In genomic region chr14:39974036-39974435, GRCh38 we compare ENCODE assay signal across 14 cellular contexts.
A peak's percentile ranks its signal among the peaks of the same experiment; 100 is the strongest.
DNase-seq lines count a peak whose midpoint lies in the region; ATAC-seq and TF ChIP-seq lines count a peak whose summit lies in the region.
"Had no signal": no experiment of that assay in that cellular context is flagged by ENCODE, and none has a peak within 500 bp of the region (broad histone marks: within the 10 kb centered on the region; RNA-seq: fewer than 3 reads in every experiment).

No MANE protein-coding gene starts in this region.

- H4K91ac ChIP-seq in neuronal stem cell (ENCODE audit: low read depth, low read length, poor library complexity), result no peak overlapping the region

- no peak overlapping the region for H2BK12ac ChIP-seq in neuronal stem cell (ENCODE audit: low read length)

- WGBS in neuronal stem cell (ENCODE audit: extremely low coverage in 2 of 2, insufficient read length in 2 of 2, insufficient replicate concordance in 1 of 2), 2 donors, result no CpG with 5 or more reads among the region's 1 CpG

- no peaks in the 10 kb centered on the region for H3K27me3 ChIP-seq in kidney epithelial cell (ENCODE audit: control insufficient read depth, insufficient read depth, low read length)
- no peaks in the 10 kb centered on the region for H3K27me3 ChIP-seq in lower lobe of right lung (ENCODE audit: low read depth)
- no peaks in the 10 kb centered on the region for H3K27me3 ChIP-seq in neuronal stem cell (ENCODE audit: control insufficient read depth in 3 of 3, insufficient read depth in 3 of 3, low read depth in 1 of 3, low read length in 3 of 3)
- H3K27me3 ChIP-seq: BLaER1 treated with 17β-estradiol and CSF1 and Interleukin-3, amounts not matched to agents 10 nM and 100 nM; heart right ventricle had no signal

- DNase-seq in kidney epithelial cell (ENCODE audit: low read depth) (peak; percentile 77), lower lobe of right lung (no peak), hepatic stellate cell (ENCODE audit: low spot score) (no peak), neuronal stem cell (ENCODE audit: low spot score) (no peak)
- DNase-seq in stimulated activated CD4-positive, alpha-beta T cell treated with anti-CD3 and anti-CD28 coated beads, Interleukin-4, amount 100 ng/mL, for 4 hours, result no peak
- DNase-seq: activated CD8-positive, alpha-beta T cell treated with anti-CD3 and anti-CD28 coated beads for 36 hours; activated naive CD8-positive, alpha-beta T cell treated with anti-CD3 and anti-CD28 coated beads, Interleukin-2, amount 50 U/mL, for 24 hours; heart right ventricle; NCI-H1417 treated with DMSO at 0.1 percent for 48 hours had no signal

- ATAC-seq in GM18870 (IDR thresholded peaks at IDR 0.05; ENCODE audit: unreplicated experiment) (peak; percentile 99), GM21576 (IDR thresholded peaks at IDR 0.05; ENCODE audit: unreplicated experiment) (peak; percentile 93), HG03097 (IDR thresholded peaks at IDR 0.05; ENCODE audit: low FRiP score, unreplicated experiment) (peak; percentile 99), lower lobe of right lung (no peak)
- ATAC-seq: activated CD8-positive, alpha-beta T cell treated with anti-CD3 and anti-CD28 coated beads for 36 hours; activated naive CD8-positive, alpha-beta T cell treated with anti-CD3 and anti-CD28 coated beads, Interleukin-2, amount 50 U/mL, for 24 hours; heart right ventricle; sciatic nerve had no signal

- H3K79me1 ChIP-seq in neuronal stem cell (ENCODE audit: low read depth, low read length), result no peaks in the 10 kb centered on the region

- H2AFZ ChIP-seq in neuronal stem cell (ENCODE audit: low read length), result no peak overlapping the region

- H2BK120ac ChIP-seq in neuronal stem cell (ENCODE audit: low read depth, low read length), result no peak overlapping the region

- intact Hi-C loops in lower lobe of right lung (cut with DNase I), result no loop called here

- no peak overlapping the region for H3K14ac ChIP-seq in neuronal stem cell (ENCODE audit: low read length)

- no peaks in the 10 kb centered on the region for H3K9me3 ChIP-seq in lower lobe of right lung
- no peaks in the 10 kb centered on the region for H3K9me3 ChIP-seq in neuronal stem cell (replicated peaks in 1 of 2; ENCODE audit: control insufficient read depth in 2 of 2, insufficient read depth in 1 of 2, low read depth in 1 of 2, low read length in 2 of 2)
- H3K9me3 ChIP-seq: BLaER1 treated with 17β-estradiol and CSF1 and Interleukin-3, amounts not matched to agents 10 nM and 100 nM had no signal

- no peaks in the 10 kb centered on the region for H3K36me3 ChIP-seq in kidney epithelial cell (ENCODE audit: control insufficient read depth, insufficient read depth, low read length)
- H3K36me3 ChIP-seq in lower lobe of right lung, result no peaks in the 10 kb centered on the region
- no peaks in the 10 kb centered on the region for H3K36me3 ChIP-seq in neuronal stem cell (replicated peaks in 1 of 2; ENCODE audit: control insufficient read depth in 2 of 2, insufficient read depth in 2 of 2, low read length in 2 of 2)
- H3K36me3 ChIP-seq: BLaER1 treated with 17β-estradiol and CSF1 and Interleukin-3, amounts not matched to agents 10 nM and 100 nM; heart right ventricle had no signal

- no peak overlapping the region for H2AK5ac ChIP-seq in neuronal stem cell (ENCODE audit: low read depth, low read length)

- no peak overlapping the region for H3K18ac ChIP-seq in neuronal stem cell (ENCODE audit: low read length)

- no peaks in the 10 kb centered on the region for H3K4me1 ChIP-seq in lower lobe of right lung
- peaks cover 0 to 1% of the 10 kb centered on the region in 2 donors for H3K4me1 ChIP-seq in neuronal stem cell (ENCODE audit: control insufficient read depth in 2 of 2, insufficient read depth in 1 of 2, low read depth in 1 of 2, low read length in 2 of 2)
- H3K4me1 ChIP-seq: heart right ventricle had no signal

- no peak overlapping the region for H3K23ac ChIP-seq in neuronal stem cell (ENCODE audit: low read depth, low read length, poor library complexity)

- no peak overlapping the region for H2BK5ac ChIP-seq in neuronal stem cell (ENCODE audit: low read length)

- H3K27ac ChIP-seq in lower lobe of right lung, result no peak overlapping the region
- no peak overlapping the region for H3K27ac ChIP-seq in neuronal stem cell (replicated peaks; ENCODE audit: low read length)
- H3K27ac ChIP-seq: heart right ventricle had no signal

- H3K4me2 ChIP-seq in neuronal stem cell (ENCODE audit: insufficient read depth, low read length, poor library complexity, severe bottlenecking), result no peak overlapping the region

- H3K9ac ChIP-seq in neuronal stem cell (ENCODE audit: low read depth, low read length, poor library complexity), result no peak overlapping the region
- H3K9ac ChIP-seq: BLaER1 treated with 17β-estradiol and CSF1 and Interleukin-3, amounts not matched to agents 10 nM and 100 nM had no signal

- no peak overlapping the region for H2BK15ac ChIP-seq in neuronal stem cell (ENCODE audit: low read length)

- H4K8ac ChIP-seq in neuronal stem cell (ENCODE audit: low read depth, low read length), result no peak overlapping the region

- no peak overlapping the region for H3K4me3 ChIP-seq in kidney epithelial cell (ENCODE audit: low read depth, low read length)
- no peak overlapping the region for H3K4me3 ChIP-seq in lower lobe of right lung
- H3K4me3 ChIP-seq in neuronal stem cell (ENCODE audit: low read length in 2 of 2), result no peak overlapping the region
- H3K4me3 ChIP-seq: BLaER1 treated with 17β-estradiol and CSF1 and Interleukin-3, amounts not matched to agents 10 nM and 100 nM; heart right ventricle had no signal

- TF ChIP-seq CTCF in kidney epithelial cell (IDR thresholded peaks at IDR 0.05; ENCODE audit: insufficient read depth, low read length, poor library complexity, severe bottlenecking), result no peak
- no peak for TF ChIP-seq CTCF in lower lobe of right lung (IDR thresholded peaks at IDR 0.05)

- no peak overlapping the region for H3K4ac ChIP-seq in neuronal stem cell (ENCODE audit: low read length)

Comparison
In these comparisons a context has a peak if more than half of its experiments do, and no peak if none do; other contexts are left out.
1. ATAC-seq: peak in GM18870 (single experiment), GM21576 (single experiment) and HG03097 (single experiment); none in lower lobe of right lung (0 of 2).